22 cellular contexts compared by ENCODE assay signal in genomic region chr9:121301881-121302286, GRCh38. TPM values are rescaled to one million over a fixed set of nuclear protein-coding genes. Genes with fewer than 3 reads are reported as not detected.
A peak's percentile ranks its signal among the peaks of the same experiment; 100 is the strongest.
DNase-seq lines count a peak whose midpoint lies in the region; ATAC-seq and TF ChIP-seq lines count a peak whose summit lies in the region.
"Had no signal": no experiment of that assay in that cellular context is flagged by ENCODE, and none has a peak within 500 bp of the region (broad histone marks: within the 10 kb centered on the region; RNA-seq: fewer than 3 reads in every experiment).

No MANE protein-coding gene starts in this region.

- no peak for DNase-seq in ascending aorta (ENCODE audit: low spot score in 2 of 2)
- DNase-seq in psoas muscle: peak in 1 of 2 donors; percentile 42
- no peak for DNase-seq in thyroid gland
- no peak for DNase-seq in NCI-H1105 (lab: John Stamatoyannopoulos, UW)
- DNase-seq in NCI-H1694 treated with DMSO at 0.1 percent for 48 hours (lab: John Stamatoyannopoulos, UW): no peak
- no peak for DNase-seq in activated CD4-positive, alpha-beta T cell treated with anti-CD3 and anti-CD28 coated beads for 4 hours
- DNase-seq: activated CD4-positive, alpha-beta T cell treated with anti-CD3 and anti-CD28 coated beads for 48 hours; activated CD8-positive, alpha-beta memory T cell treated with anti-CD3 and anti-CD28 coated beads, Interleukin-2, amount 10 ng/mL, durations not matched to agents 7 days and 5 days; cerebellar nuclear complex; DMS 273 treated with DMSO at 0.1 percent for 48 hours; effector memory CD4-positive, alpha-beta T cell; H9; IMR-90; NCI-H1417 treated with DMSO at 0.1 percent for 48 hours; NCI-H524; NK-92 treated with Interleukin-12 subunit alpha and Interleukin-12 subunit beta, amount 100 ng/mL, for 24 hours; Peyer's patch; stimulated activated CD4-positive, alpha-beta T cell treated with anti-CD3 and anti-CD28 coated beads, Interleukin-4, amount 100 ng/mL, for 1 hour; stimulated activated naive CD4-positive, alpha-beta T cell had no signal

- peaks cover 38 to 78% of the 10 kb centered on the region in 2 donors for H3K4me1 ChIP-seq in ascending aorta
- peaks cover 25 to 96% (median 73%) of the 10 kb centered on the region in 3 donors for H3K4me1 ChIP-seq in gastroesophageal sphincter
- H3K4me1 ChIP-seq in psoas muscle: peaks cover 44% of the 10 kb centered on the region
- H3K4me1 ChIP-seq in thyroid gland: peaks cover 4 to 52% of the 10 kb centered on the region in 2 donors

- H3K9me3 ChIP-seq in ascending aorta (no peaks in the 10 kb centered on the region), gastroesophageal sphincter (no peaks in the 10 kb centered on the region), psoas muscle (no peaks in the 10 kb centered on the region), thyroid gland (no peaks in the 10 kb centered on the region)
- H3K9me3 ChIP-seq: pancreas, Peyer's patch had no signal

- H3K4me3 ChIP-seq in ascending aorta (peak overlapping the region; percentile 18 to 74), gastroesophageal sphincter (peak overlapping the region; percentile 34 to 77), psoas muscle (peak overlapping the region; percentile 75), thyroid gland (replicated peaks in 1 of 3) (peak overlapping the region in 1 of 3 donors; percentile 18)
- H3K4me3 ChIP-seq: pancreas had no signal

- H3K36me3 ChIP-seq in ascending aorta (peaks cover 49 to 61% of the 10 kb centered on the region in 2 donors), gastroesophageal sphincter (peaks cover 0 to 53% of the 10 kb centered on the region in 2 donors), psoas muscle (ENCODE audit: insufficient read depth in 1 of 2, low read depth in 1 of 2) (peaks cover 0 to 50% of the 10 kb centered on the region in 2 donors), thyroid gland (peaks cover 21 to 37% of the 10 kb centered on the region in 2 donors)
- H3K36me3 ChIP-seq: pancreas had no signal

- no peak for TF ChIP-seq EP300 in gastroesophageal sphincter (IDR thresholded peaks at IDR 0.05)

- ATAC-seq in gastroesophageal sphincter: no peak
- ATAC-seq in psoas muscle: no peak
- ATAC-seq: activated CD8-positive, alpha-beta memory T cell treated with anti-CD3 and anti-CD28 coated beads, Interleukin-2, amount 10 ng/mL, durations not matched to agents 7 days and 5 days; activated naive CD4-positive, alpha-beta T cell treated with anti-CD3 and anti-CD28 coated beads, Interleukin-2, amount 50 U/mL, for 72 hours; pancreas had no signal

- WGBS in gastroesophageal sphincter (ENCODE audit: low coverage in 1 of 2), 2 donors: no CpG with 5 or more reads among the region's 11 CpGs
- 74 to 87% (median 86%) methylated on average over 11 of the region's 11 CpGs for WGBS in psoas muscle, 3 donors
- WGBS in thyroid gland, 2 donors: 81 to 95% methylated on average over 2 to 3 of the region's 11 CpGs

- TF ChIP-seq POLR2A in gastroesophageal sphincter (IDR thresholded peaks at IDR 0.05) (no peak), thyroid gland (IDR thresholded peaks at IDR 0.05) (no peak)

- H3K27me3 ChIP-seq in ascending aorta (no peaks in the 10 kb centered on the region), gastroesophageal sphincter (no peaks in the 10 kb centered on the region), psoas muscle (ENCODE audit: insufficient read depth in 3 of 3, low read length in 2 of 3) (no peaks in the 10 kb centered on the region), thyroid gland (no peaks in the 10 kb centered on the region)
- H3K27me3 ChIP-seq: pancreas, Peyer's patch had no signal

- H3K27ac ChIP-seq in ascending aorta (peak overlapping the region; percentile 92 to 99), gastroesophageal sphincter (peak overlapping the region; percentile 74 to 97 (median 94)), psoas muscle (no peak overlapping the region), thyroid gland (peak overlapping the region; percentile 61 to 98 (median 94))
- H3K27ac ChIP-seq: pancreas had no signal

- TF ChIP-seq CTCF in ascending aorta (IDR thresholded peaks at IDR 0.05) (no peak), gastroesophageal sphincter (IDR thresholded peaks at IDR 0.05) (no peak), psoas muscle (IDR thresholded peaks at IDR 0.05) (no peak), thyroid gland (IDR thresholded peaks at IDR 0.05) (no peak)

- intact Hi-C loops in ascending aorta (cut with DNase I) (loop anchor here (5.0 to 10.0 kb wide), 2 partner anchors 90 to 183 kb away; no protein-coding TSS in a partner anchor), psoas muscle (cut with DNase I) (no loop called here), thyroid gland (cut with DNase I) (no loop called here)

RNA-seq across cellular contexts. Expression of gene GSN, which starts 33.9 kb away (rescaled TPM):
- total RNA-seq in ascending aorta: 3,012 TPM
- total RNA-seq in gastroesophageal sphincter: 1,000 to 10,000 TPM; 2,362 to 3,466 (median 3,146) TPM
- total RNA-seq in psoas muscle: 100 to 1,000 TPM; 140 to 490 (median 211) TPM
- 100 to 1,000 TPM; 199 to 225 (median 208) TPM for polyA plus RNA-seq in psoas muscle
- total RNA-seq in thyroid gland: 1,000 to 10,000 TPM; 1,151 to 1,624 (median 1,443) TPM
